8 cellular contexts compared by ENCODE assay signal in the genomic region with DNA sequence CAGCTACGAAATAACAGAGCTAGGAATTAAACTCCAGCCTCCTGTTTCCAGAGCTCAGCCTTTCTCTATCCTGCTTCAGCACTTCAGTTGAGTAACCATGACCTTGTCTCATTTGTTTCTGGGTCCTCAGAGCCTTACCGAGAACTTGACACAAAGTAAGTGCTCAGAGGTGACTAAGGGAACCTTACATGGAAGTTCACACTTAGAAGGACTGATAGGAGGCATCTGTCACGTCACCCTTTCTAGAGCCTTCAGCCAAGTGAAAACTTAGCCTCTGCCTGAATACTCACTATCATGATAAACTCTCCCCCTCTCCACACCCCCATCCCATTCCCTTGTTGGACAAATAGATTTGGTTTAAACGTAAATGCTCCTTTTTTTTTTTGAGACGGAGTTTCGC. TPM values are rescaled to one million over a fixed set of nuclear protein-coding genes. Genes with fewer than 3 reads are reported as not detected.
DNase-seq lines count a peak whose midpoint lies in the region; ATAC-seq and TF ChIP-seq lines count a peak whose summit lies in the region.

No MANE protein-coding gene starts in this region.

- H3K4me1 ChIP-seq in muscle layer of duodenum (ENCODE audit: control insufficient read depth in 1 of 2, insufficient read depth in 2 of 2, low read length in 2 of 2), result peaks cover 5 to 15% of the 10 kb centered on the region in 2 donors
- peaks cover 10 to 39% (median 18%) of the 10 kb centered on the region in 4 donors for H3K4me1 ChIP-seq in transverse colon
- H3K4me1 ChIP-seq in aorta (ENCODE audit: control insufficient read depth in 1 of 2, insufficient read depth in 2 of 2, low read length in 2 of 2), result no peaks in the 10 kb centered on the region

- H3K36me3 Mint-ChIP-seq in activated T-cell treated with anti-CD3 and anti-CD28 coated beads, Interleukin-2, amount 50 U/mL, for 4 hours (ENCODE audit: insufficient read depth), result no peaks in the 10 kb centered on the region

- peak overlapping the region; percentile 69 for H3K4me3 Mint-ChIP-seq in activated T-cell treated with anti-CD3 and anti-CD28 coated beads, Interleukin-2, amount 50 U/mL, for 4 hours

- WGBS in transverse colon (ENCODE audit: low coverage in 1 of 2), 2 donors, result 81% methylated on average over 6 of the region's 6 CpGs; no CpG with 5 or more reads in 1 of the 2 donors
- WGBS in aorta, 2 donors, result 60 to 68% methylated on average over 6 of the region's 6 CpGs

- no peaks in the 10 kb centered on the region for H3K9me3 Mint-ChIP-seq in activated T-cell treated with anti-CD3 and anti-CD28 coated beads, Interleukin-2, amount 50 U/mL, for 4 hours

- TF ChIP-seq EP300 in transverse colon (IDR thresholded peaks at IDR 0.05; ENCODE audit: low read depth), result no peak

- DNase-seq in activated T-cell treated with anti-CD3 and anti-CD28 coated beads, Interleukin-2, amount 50 U/mL, for 4 hours, result no peak
- no peak for DNase-seq in activated T-cell treated with anti-CD3 and anti-CD28 coated beads for 4 hours
- DNase-seq in dorsolateral prefrontal cortex, result no peak
- DNase-seq in transverse colon, result no peak
- DNase-seq in aorta, result no peak
- DNase-seq in RPMI8226, result no peak
- DNase-seq in GM03348 (ENCODE audit: low spot score), result no peak

- no peak for TF ChIP-seq POLR2A in transverse colon (IDR thresholded peaks at IDR 0.05)

- H3K4me3 ChIP-seq in dorsolateral prefrontal cortex (peak overlapping the region in 50 of 59 donors; percentile 50 to 80 (median 64)), muscle layer of duodenum (ENCODE audit: low read depth in 1 of 2, low read length in 2 of 2) (peak overlapping the region; percentile 49 to 68), transverse colon (no peak overlapping the region), aorta (ENCODE audit: low read length in 2 of 2) (peak overlapping the region in 1 of 2 donors; percentile 79)

- TF ChIP-seq CTCF in dorsolateral prefrontal cortex (IDR thresholded peaks at IDR 0.05 in 54 of 56, conservative IDR thresholded peaks at IDR 0.05 in 2 of 56; ENCODE audit: low read depth in 1 of 56, partially characterized antibody in 56 of 56) (no peak), transverse colon (IDR thresholded peaks at IDR 0.05) (no peak)

- intact Hi-C loops in dorsolateral prefrontal cortex (cut with DNase I) (no loop called here), transverse colon (cut with DNase I; ENCODE audit: low total_unique reads) (no loop called here), aorta (cut with DNase I) (no loop called here)

- no peaks in the 10 kb centered on the region for H3K9me3 ChIP-seq in muscle layer of duodenum (ENCODE audit: control insufficient read depth in 1 of 2, low read length in 2 of 2)
- H3K9me3 ChIP-seq in transverse colon, result no peaks in the 10 kb centered on the region
- H3K9me3 ChIP-seq in aorta (ENCODE audit: control insufficient read depth, low read length), result no peaks in the 10 kb centered on the region

- no peaks in the 10 kb centered on the region for H3K27me3 ChIP-seq in dorsolateral prefrontal cortex
- no peaks in the 10 kb centered on the region for H3K27me3 ChIP-seq in muscle layer of duodenum (ENCODE audit: low read depth, low read length)
- H3K27me3 ChIP-seq in transverse colon, result no peaks in the 10 kb centered on the region
- no peaks in the 10 kb centered on the region for H3K27me3 ChIP-seq in aorta (ENCODE audit: control insufficient read depth in 1 of 2, insufficient read depth in 2 of 2, low read length in 1 of 2)

- H3K4me1 Mint-ChIP-seq in activated T-cell treated with anti-CD3 and anti-CD28 coated beads, Interleukin-2, amount 50 U/mL, for 4 hours (ENCODE audit: low read depth), result peaks cover 10% of the 10 kb centered on the region

- ATAC-seq in activated T-cell treated with anti-CD3 and anti-CD28 coated beads, Interleukin-2, amount 50 U/mL, for 4 hours, result no peak
- ATAC-seq in aorta (ENCODE audit: low FRiP score), result no peak

- peaks cover 5% of the 10 kb centered on the region for H3K27me3 Mint-ChIP-seq in activated T-cell treated with anti-CD3 and anti-CD28 coated beads, Interleukin-2, amount 50 U/mL, for 4 hours (ENCODE audit: low read depth)

- no peaks in the 10 kb centered on the region for H3K36me3 ChIP-seq in muscle layer of duodenum (ENCODE audit: control insufficient read depth in 1 of 2, insufficient read depth in 2 of 2, low read length in 2 of 2)
- H3K36me3 ChIP-seq in transverse colon, result no peaks in the 10 kb centered on the region
- no peaks in the 10 kb centered on the region for H3K36me3 ChIP-seq in aorta (ENCODE audit: control insufficient read depth in 1 of 2, insufficient read depth in 2 of 2, low read length in 1 of 2)

- H3K27ac ChIP-seq in dorsolateral prefrontal cortex, result peak overlapping the region in 58 of 59 donors; percentile 5 to 97 (median 92)
- H3K27ac ChIP-seq in muscle layer of duodenum (ENCODE audit: low read length), result peak overlapping the region; percentile 90
- peak overlapping the region; percentile 75 to 88 (median 82) for H3K27ac ChIP-seq in transverse colon
- H3K27ac ChIP-seq in aorta (ENCODE audit: low read depth in 1 of 2, low read length in 2 of 2), result peak overlapping the region in 1 of 2 donors; percentile 66

- in situ Hi-C loops in transverse colon (cut with MboI; ENCODE audit: low pct_ligation_motif_present in 1 of 4, low pct_unique_long_range_greater_than_20kb in 1 of 4, low sequenced_read_pairs in 3 of 4), result loop anchor here in 1 of 4 donors (25.0 kb wide), 1 partner anchor 191 kb away; no protein-coding TSS in a partner anchor

RNA-seq across cellular contexts. Expression of a gene that starts 9.8 kb away (rescaled TPM):
- 10 to 100 TPM; 19.7 to 20.7 (median 20.1) TPM for total RNA-seq in activated T-cell treated with anti-CD3 and anti-CD28 coated beads, Interleukin-2, amount 50 U/mL, for 4 hours
- total RNA-seq in dorsolateral prefrontal cortex (100 to 1,000 TPM in 3 of 120 experiments, 10 to 100 TPM in 117; 23.0 to 108 (median 71.6) TPM), transverse colon (10 to 100 TPM; 28.3 to 46.4 (median 33.3) TPM), aorta (10 to 100 TPM; 40.5 to 42.1 TPM)
- 1 to 10 TPM; 5.9 to 6.9 TPM for polyA plus RNA-seq in aorta

RNA-seq across cellular contexts. Expression of a gene that starts 38.9 kb away (rescaled TPM):
- not detected for total RNA-seq in activated T-cell treated with anti-CD3 and anti-CD28 coated beads, Interleukin-2, amount 50 U/mL, for 4 hours
- total RNA-seq in dorsolateral prefrontal cortex (1 to 10 TPM in 97 of 120 experiments, under 1 TPM in 23; 0.32 to 8.1 (median 1.5) TPM), transverse colon (under 1 TPM in 2 of 4 donors, not detected in 2; 0.14 to 0.20 TPM), aorta (not detected)
- polyA plus RNA-seq in aorta, result 1 to 10 TPM in 1 of 2 donors, under 1 TPM in 1; 0.05 to 1.3 TPM

Comparison
In these comparisons a context has a peak if more than half of its experiments do, and no peak if none do; other contexts are left out.
1. H3K4me3 ChIP-seq: peak in dorsolateral prefrontal cortex (50 of 59) and muscle layer of duodenum (2 of 2); none in transverse colon (0 of 4).